28 cellular contexts compared by ENCODE assay signal in genomic region chr17:5131146-5131715, GRCh38. TPM values are rescaled to one million over a fixed set of nuclear protein-coding genes. Genes with fewer than 3 reads are reported as not detected.
A peak's percentile ranks its signal among the peaks of the same experiment; 100 is the strongest.
DNase-seq lines count a peak whose midpoint lies in the region; ATAC-seq and TF ChIP-seq lines count a peak whose summit lies in the region.
"Had no signal": no experiment of that assay in that cellular context is flagged by ENCODE, and none has a peak within 500 bp of the region (broad histone marks: within the 10 kb centered on the region; RNA-seq: fewer than 3 reads in every experiment).

No MANE protein-coding gene starts in this region.

- H3K27me3 ChIP-seq in stomach: peaks cover 0 to 26% (median 0%) of the 10 kb centered on the region in 3 donors
- H3K27me3 ChIP-seq: BLaER1, MG63, SJSA1 had no signal

- no peak overlapping the region for H3K27ac Mint-ChIP-seq in activated naive CD8-positive, alpha-beta T cell treated with anti-CD3 and anti-CD28 coated beads, Interleukin-2, amount 10 ng/mL, durations not matched to agents 7 days and 5 days
- H3K27ac Mint-ChIP-seq in activated naive CD8-positive, alpha-beta T cell treated with anti-CD3 and anti-CD28 coated beads, Interleukin-2, amount 50 U/mL, for 24 hours: no peak overlapping the region
- H3K27ac Mint-ChIP-seq: GM23338, HFFc6 had no signal

- WGBS in stomach, 5 donors: 80 to 89% (median 86%) methylated on average over 6 to 7 of the region's 7 CpGs

- TF ChIP-seq CTCF in stomach (IDR thresholded peaks at IDR 0.05): no peak

- intact Hi-C loops in stomach (cut with DNase I; ENCODE audit: low total_unique reads): no loop called here

- DNase-seq in activated naive CD8-positive, alpha-beta T cell treated with anti-CD3 and anti-CD28 coated beads, Interleukin-2, amount 10 ng/mL, durations not matched to agents 7 days and 5 days: peak; percentile 20
- no peak for DNase-seq in activated naive CD8-positive, alpha-beta T cell treated with anti-CD3 and anti-CD28 coated beads, Interleukin-2, amount 50 U/mL, for 24 hours
- DNase-seq in mucosa of gallbladder (ENCODE audit: low spot score) (peak; percentile 2), stomach (peak; percentile 13), inferior parietal cortex (ENCODE audit: extremely low spot score) (no peak), NCI-H82 (lab: John Stamatoyannopoulos, UW) (no peak)
- DNase-seq: CD4-positive, alpha-beta memory T cell; COR-L47; DMS53; HFFc6; KBM-7; MG63; NCI-H1105 treated with DMSO at 0.1 percent for 48 hours; NCI-H146; NCI-H1930; NCI-H446 treated with DMSO at 0.1 percent for 48 hours; NCI-H526; Right ventricle myocardium superior; RPMI8226 had no signal

- H3K27ac ChIP-seq in stomach: no peak overlapping the region
- H3K27ac ChIP-seq: BLaER1, SJSA1 had no signal

- H3K36me3 Mint-ChIP-seq in activated naive CD8-positive, alpha-beta T cell treated with anti-CD3 and anti-CD28 coated beads, Interleukin-2, amount 10 ng/mL, durations not matched to agents 7 days and 5 days: no peaks in the 10 kb centered on the region
- no peaks in the 10 kb centered on the region for H3K36me3 Mint-ChIP-seq in activated naive CD8-positive, alpha-beta T cell treated with anti-CD3 and anti-CD28 coated beads, Interleukin-2, amount 50 U/mL, for 24 hours (ENCODE audit: low read depth)
- H3K36me3 Mint-ChIP-seq: CD4-positive, alpha-beta memory T cell had no signal

- H3K27me3 Mint-ChIP-seq in activated naive CD8-positive, alpha-beta T cell treated with anti-CD3 and anti-CD28 coated beads, Interleukin-2, amount 10 ng/mL, durations not matched to agents 7 days and 5 days: peaks cover 2% of the 10 kb centered on the region
- H3K27me3 Mint-ChIP-seq in activated naive CD8-positive, alpha-beta T cell treated with anti-CD3 and anti-CD28 coated beads, Interleukin-2, amount 50 U/mL, for 24 hours: peaks cover 10% of the 10 kb centered on the region

- no peak for TF ChIP-seq POLR2A in stomach (IDR thresholded peaks at IDR 0.05)

- H3K4me1 Mint-ChIP-seq in activated naive CD8-positive, alpha-beta T cell treated with anti-CD3 and anti-CD28 coated beads, Interleukin-2, amount 10 ng/mL, durations not matched to agents 7 days and 5 days: no peaks in the 10 kb centered on the region
- no peaks in the 10 kb centered on the region for H3K4me1 Mint-ChIP-seq in activated naive CD8-positive, alpha-beta T cell treated with anti-CD3 and anti-CD28 coated beads, Interleukin-2, amount 50 U/mL, for 24 hours
- H3K4me1 Mint-ChIP-seq: GM23338 had no signal

- no peaks in the 10 kb centered on the region for H3K9me3 ChIP-seq in stomach
- H3K9me3 ChIP-seq: BLaER1, HAP-1, MG63, SJSA1 had no signal

- H3K36me3 ChIP-seq in stomach: no peaks in the 10 kb centered on the region
- H3K36me3 ChIP-seq: BLaER1, HAP-1, MG63, SJSA1 had no signal

- H3K9me3 Mint-ChIP-seq in activated naive CD8-positive, alpha-beta T cell treated with anti-CD3 and anti-CD28 coated beads, Interleukin-2, amount 10 ng/mL, durations not matched to agents 7 days and 5 days: no peaks in the 10 kb centered on the region
- no peaks in the 10 kb centered on the region for H3K9me3 Mint-ChIP-seq in activated naive CD8-positive, alpha-beta T cell treated with anti-CD3 and anti-CD28 coated beads, Interleukin-2, amount 50 U/mL, for 24 hours
- H3K9me3 Mint-ChIP-seq: CD4-positive, alpha-beta memory T cell; GM23338; HFFc6 had no signal

- no peak overlapping the region for H3K4me3 ChIP-seq in stomach
- H3K4me3 ChIP-seq: BLaER1, GM23338, HAP-1, MG63, SJSA1 had no signal

- no peak for ATAC-seq in activated naive CD8-positive, alpha-beta T cell treated with anti-CD3 and anti-CD28 coated beads, Interleukin-2, amount 10 ng/mL, durations not matched to agents 7 days and 5 days (ENCODE audit: low read depth)
- no peak for ATAC-seq in activated naive CD8-positive, alpha-beta T cell treated with anti-CD3 and anti-CD28 coated beads, Interleukin-2, amount 50 U/mL, for 24 hours
- ATAC-seq in esophagus mucosa (peak; percentile 13), HG03521 (IDR thresholded peaks at IDR 0.05; ENCODE audit: unreplicated experiment) (no peak)
- ATAC-seq: GM23338 had no signal

- no peaks in the 10 kb centered on the region for H3K4me1 ChIP-seq in stomach
- H3K4me1 ChIP-seq: BLaER1, HAP-1, SJSA1 had no signal

- POLR2A ChIA-PET in activated naive CD8-positive, alpha-beta T cell treated with anti-CD3 and anti-CD28 coated beads, Interleukin-2, amount 10 ng/mL, durations not matched to agents 7 days and 5 days (lab: Charles Lee): no interaction called here

- TF ChIP-seq EP300 in stomach (IDR thresholded peaks at IDR 0.05): no peak

- no peak overlapping the region for H3K4me3 Mint-ChIP-seq in activated naive CD8-positive, alpha-beta T cell treated with anti-CD3 and anti-CD28 coated beads, Interleukin-2, amount 10 ng/mL, durations not matched to agents 7 days and 5 days
- no peak overlapping the region for H3K4me3 Mint-ChIP-seq in activated naive CD8-positive, alpha-beta T cell treated with anti-CD3 and anti-CD28 coated beads, Interleukin-2, amount 50 U/mL, for 24 hours
- H3K4me3 Mint-ChIP-seq: CD4-positive, alpha-beta memory T cell; GM23338; HFFc6 had no signal

RNA-seq across cellular contexts. Expression of gene USP6, which starts 15.4 kb away (rescaled TPM):
- under 1 TPM; 0.06 to 0.11 TPM for total RNA-seq in activated naive CD8-positive, alpha-beta T cell treated with anti-CD3 and anti-CD28 coated beads, Interleukin-2, amount 10 ng/mL, durations not matched to agents 7 days and 5 days
- not detected for total RNA-seq in esophagus mucosa
- 0.09 TPM for total RNA-seq in mucosa of gallbladder
- under 1 TPM in 2 of 5 donors, not detected in 3; 0.18 to 0.45 TPM for total RNA-seq in stomach
- under 1 TPM in 1 of 3 donors, not detected in 2; 0.05 TPM for polyA plus RNA-seq in stomach
- total RNA-seq: Daoy, G401, Right ventricle myocardium superior, SJSA1 had no signal
- polyA plus RNA-seq: AG04450 had no signal

RNA-seq across cellular contexts. Expression of gene ZNF232, which starts 19.6 kb away (rescaled TPM):
- total RNA-seq in activated naive CD8-positive, alpha-beta T cell treated with anti-CD3 and anti-CD28 coated beads, Interleukin-2, amount 10 ng/mL, durations not matched to agents 7 days and 5 days: 10 to 100 TPM in 1 of 2 experiments, 1 to 10 TPM in 1; 9.4 to 12.9 TPM
- total RNA-seq in esophagus mucosa: 3.1 TPM
- 9.6 TPM for total RNA-seq in mucosa of gallbladder
- total RNA-seq in stomach: 1 to 10 TPM in 4 of 5 donors, under 1 TPM in 1; 0.58 to 8.0 (median 7.5) TPM
- polyA plus RNA-seq in stomach: 10 to 100 TPM in 1 of 3 donors, 1 to 10 TPM in 2; 6.9 to 11.8 (median 7.0) TPM

RNA-seq across cellular contexts. Expression of gene ZFP3, which starts 53.0 kb away (rescaled TPM):
- 1 to 10 TPM; 7.3 to 8.3 TPM for total RNA-seq in activated naive CD8-positive, alpha-beta T cell treated with anti-CD3 and anti-CD28 coated beads, Interleukin-2, amount 10 ng/mL, durations not matched to agents 7 days and 5 days
- total RNA-seq in esophagus mucosa (1.8 TPM), mucosa of gallbladder (8.7 TPM), stomach (10 to 100 TPM in 1 of 5 donors, 1 to 10 TPM in 4; 2.9 to 15.2 (median 6.6) TPM)
- 1 to 10 TPM; 1.7 to 2.6 (median 1.7) TPM for polyA plus RNA-seq in stomach
- total RNA-seq: Daoy, G401 had no signal

Comparison
In these comparisons a context has a peak if more than half of its experiments do, and no peak if none do; other contexts are left out.
1. DNase-seq: peak in activated naive CD8-positive, alpha-beta T cell treated with anti-CD3 and anti-CD28 coated beads, Interleukin-2, amount 10 ng/mL, durations not matched to agents 7 days and 5 days (single experiment), mucosa of gallbladder (single experiment) and stomach (single experiment); none in activated naive CD8-positive, alpha-beta T cell treated with anti-CD3 and anti-CD28 coated beads, Interleukin-2, amount 50 U/mL, for 24 hours (single experiment), inferior parietal cortex (single experiment) and NCI-H82 (single experiment).